In the genomic region with DNA sequence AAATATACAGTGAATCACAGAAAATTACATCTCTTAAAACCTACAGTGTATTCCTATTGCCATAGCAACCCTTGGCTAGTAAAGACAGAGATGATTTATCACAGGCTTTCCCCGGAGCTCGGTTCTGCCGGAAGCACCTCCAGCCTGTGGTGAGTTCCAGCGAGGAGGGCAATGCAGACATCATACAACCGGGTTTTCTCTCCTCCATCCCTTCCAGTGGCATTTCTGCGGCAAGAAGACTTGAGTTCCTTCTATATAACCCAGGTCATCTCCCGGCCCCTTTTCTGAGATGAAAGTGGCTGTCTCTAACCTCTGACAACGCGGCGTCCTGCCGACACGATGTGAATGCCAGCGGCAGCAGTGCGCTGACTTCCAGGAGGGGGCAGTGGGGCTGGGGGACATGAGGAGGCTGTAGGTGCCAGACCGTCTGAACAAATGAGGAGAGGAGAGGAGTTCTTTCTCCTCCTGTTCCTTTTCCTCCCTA, we compare ENCODE assay signal across 8 cellular contexts.
DNase-seq lines count a peak whose midpoint lies in the region; ATAC-seq and TF ChIP-seq lines count a peak whose summit lies in the region.

No MANE protein-coding gene starts in this region.

- H3K27ac ChIP-seq in gastroesophageal sphincter: no peak overlapping the region

- TF ChIP-seq CTCF in GM12865 (IDR thresholded peaks at IDR 0.05; ENCODE audit: insufficient read depth, low read depth, low read length, missing control alignments): peak; percentile 23
- TF ChIP-seq CTCF in mucosa of descending colon (IDR thresholded peaks at IDR 0.05): no peak
- no peak for TF ChIP-seq CTCF in gastroesophageal sphincter (IDR thresholded peaks at IDR 0.05)

- H3K4me3 ChIP-seq in GM12865 (ENCODE audit: low read depth, low read length) (peak overlapping the region; percentile 46), mucosa of descending colon (no peak overlapping the region), gastroesophageal sphincter (peak overlapping the region in 1 of 2 donors; percentile 32)

- H3K4me1 ChIP-seq in mucosa of descending colon (ENCODE audit: low read depth) (no peaks in the 10 kb centered on the region), gastroesophageal sphincter (peaks cover 0 to 17% (median 0%) of the 10 kb centered on the region in 3 donors)

- ATAC-seq in mucosa of descending colon: peak; percentile 68
- no peak for ATAC-seq in GM18519 (IDR thresholded peaks at IDR 0.05; ENCODE audit: low FRiP score, unreplicated experiment)
- no peak for ATAC-seq in gastroesophageal sphincter

- no peak for TF ChIP-seq POLR2A in gastroesophageal sphincter (IDR thresholded peaks at IDR 0.05)

- H3K27me3 ChIP-seq in gastroesophageal sphincter: peaks cover 28% of the 10 kb centered on the region

- intact Hi-C loops in mucosa of descending colon (cut with DNase I, micrococcal nuclease): no loop called here

- H3K9me3 ChIP-seq in mucosa of descending colon (no peaks in the 10 kb centered on the region), gastroesophageal sphincter (no peaks in the 10 kb centered on the region)

- no peaks in the 10 kb centered on the region for H3K36me3 ChIP-seq in mucosa of descending colon (ENCODE audit: low read depth)
- no peaks in the 10 kb centered on the region for H3K36me3 ChIP-seq in gastroesophageal sphincter

- WGBS in gastroesophageal sphincter (ENCODE audit: low coverage in 1 of 2), 2 donors: 1 to 2% methylated on average over 8 to 12 of the region's 15 CpGs

- TF ChIP-seq EP300 in gastroesophageal sphincter (IDR thresholded peaks at IDR 0.05): no peak

- DNase-seq in GM12865 (ENCODE audit: low read depth): peak; percentile 73
- peak; percentile 72 for DNase-seq in LHCN-M2 (ENCODE audit: low read depth)
- DNase-seq in activated CD4-positive, alpha-beta T cell treated with anti-CD3 and anti-CD28 coated beads, Interleukin-2, amount 50 U/mL, for 24 hours (ENCODE audit: low read depth in 1 of 2, low spot score in 1 of 2): peak; percentile 23 to 24
- peak; percentile 75 for DNase-seq in ecto neural progenitor cell (ENCODE audit: low spot score)
- peak in 1 of 3 donors; percentile 56 for DNase-seq in mucosa of descending colon
- DNase-seq in stimulated activated naive CD4-positive, alpha-beta T cell treated with Interleukin-2 at 50 U/mL for 16 hours (lab: John Stamatoyannopoulos, UW): peak; percentile 36
